ENCODE assay signal across 8 cellular contexts in the genomic region with DNA sequence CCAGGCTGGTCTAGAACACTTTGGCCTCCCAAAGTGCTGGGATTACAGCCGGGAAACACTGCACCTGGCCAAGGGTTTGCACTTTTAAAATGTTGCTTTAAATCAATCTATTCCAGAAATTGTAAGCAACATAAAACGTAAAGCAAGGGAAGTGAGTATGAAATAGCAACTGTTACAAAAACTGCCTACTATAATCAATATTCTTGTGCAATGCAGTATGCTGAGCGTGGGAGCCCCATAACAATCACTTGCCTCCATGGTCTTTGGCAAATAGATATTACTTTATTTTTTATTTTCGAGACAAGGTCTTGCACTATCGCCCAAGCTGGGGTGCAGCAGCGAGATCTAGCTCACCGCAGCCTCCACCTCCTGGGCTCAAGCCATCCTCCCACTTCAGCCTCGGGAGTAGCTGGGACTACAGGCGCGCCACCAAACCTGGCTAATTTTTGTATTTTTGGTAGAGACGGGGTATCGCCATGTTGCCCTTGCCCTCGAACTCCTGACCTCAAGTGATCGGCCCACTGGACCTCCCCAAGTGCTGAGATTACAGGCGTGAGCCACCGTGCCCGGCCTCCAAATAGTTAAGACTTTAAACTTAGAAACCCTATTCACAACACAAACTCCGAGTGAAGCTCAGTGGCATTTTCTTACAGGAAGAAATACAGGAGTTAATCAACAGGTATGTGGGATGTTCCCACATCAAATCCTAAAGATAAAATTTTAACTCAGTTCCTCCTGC. TPM values are rescaled to one million over a fixed set of nuclear protein-coding genes. Genes with fewer than 3 reads are reported as not detected.
A peak's percentile ranks its signal among the peaks of the same experiment; 100 is the strongest.
DNase-seq lines count a peak whose midpoint lies in the region; ATAC-seq and TF ChIP-seq lines count a peak whose summit lies in the region.

No MANE protein-coding gene starts in this region.

- H3K4me3 ChIP-seq in CD8-positive, alpha-beta memory T cell (ENCODE audit: low read length), result peak overlapping the region; percentile 81
- H3K4me3 ChIP-seq in LNCaP clone FGC (ENCODE audit: low read depth, low read length), result peak overlapping the region; percentile 96
- H3K4me3 ChIP-seq in iPS-18c (ENCODE audit: insufficient read depth, low read depth, low read length), result peak overlapping the region; percentile 72

- peak overlapping the region; percentile 91 to 100 (median 98) for H3K27ac Mint-ChIP-seq in CD8-positive, alpha-beta memory T cell
- peak overlapping the region; percentile 99 for H3K27ac Mint-ChIP-seq in activated naive CD8-positive, alpha-beta T cell

- peaks cover 4% of the 10 kb centered on the region for H3K36me3 ChIP-seq in CD8-positive, alpha-beta memory T cell (ENCODE audit: insufficient read depth, low read length)

- H3K36me3 Mint-ChIP-seq in CD8-positive, alpha-beta memory T cell, result peaks cover 0 to 25% (median 9%) of the 10 kb centered on the region in 3 donors
- H3K36me3 Mint-ChIP-seq in activated naive CD8-positive, alpha-beta T cell, result peaks cover 3% of the 10 kb centered on the region

- no peak for TF ChIP-seq CTCF in LNCaP clone FGC (IDR thresholded peaks at IDR 0.05; ENCODE audit: control insufficient read depth, extremely low read depth, insufficient read depth)

- H3K27me3 Mint-ChIP-seq in CD8-positive, alpha-beta memory T cell, result peaks cover 4 to 6% of the 10 kb centered on the region in 2 donors
- no peaks in the 10 kb centered on the region for H3K27me3 Mint-ChIP-seq in activated naive CD8-positive, alpha-beta T cell

- no peaks in the 10 kb centered on the region for H3K9me3 ChIP-seq in CD8-positive, alpha-beta memory T cell (ENCODE audit: low read length)
- no peaks in the 10 kb centered on the region for H3K9me3 ChIP-seq in iPS-18c (ENCODE audit: control insufficient read depth, insufficient read depth, low read length)

- DNase-seq in CD8-positive, alpha-beta memory T cell, result peak in 1 of 5 donors; percentile 2
- DNase-seq in LNCaP clone FGC (ENCODE audit: low read depth) (no peak), glomerular visceral epithelial cell (ENCODE audit: extremely low spot score) (no peak), NCI-H2081 treated with DMSO at 0.1 percent for 48 hours (lab: John Stamatoyannopoulos, UW) (no peak)
- peak; percentile 9 for DNase-seq in stimulated activated CD4-positive, alpha-beta T cell treated with anti-CD3 and anti-CD28 coated beads, Interleukin-1b, Interleukin-23, amount 100 ng/mL, for 48 hours

- H3K4me3 Mint-ChIP-seq in CD8-positive, alpha-beta memory T cell, result peak overlapping the region; percentile 89 to 99 (median 91)
- H3K4me3 Mint-ChIP-seq in activated naive CD8-positive, alpha-beta T cell, result peak overlapping the region; percentile 98

- peaks cover 0 to 5% (median 0%) of the 10 kb centered on the region in 5 donors for H3K9me3 Mint-ChIP-seq in CD8-positive, alpha-beta memory T cell
- H3K9me3 Mint-ChIP-seq in activated naive CD8-positive, alpha-beta T cell (ENCODE audit: low read depth), result no peaks in the 10 kb centered on the region

- H3K27ac ChIP-seq in CD8-positive, alpha-beta memory T cell (ENCODE audit: low read depth, low read length), result peak overlapping the region; percentile 89

- H3K27me3 ChIP-seq in CD8-positive, alpha-beta memory T cell (ENCODE audit: insufficient read depth, low read length, poor library complexity, severe bottlenecking), result no peaks in the 10 kb centered on the region

- peaks cover 40 to 53% (median 43%) of the 10 kb centered on the region in 3 donors for H3K4me1 Mint-ChIP-seq in CD8-positive, alpha-beta memory T cell
- H3K4me1 Mint-ChIP-seq in activated naive CD8-positive, alpha-beta T cell (ENCODE audit: low read depth), result peaks cover 33% of the 10 kb centered on the region

- CTCF ChIA-PET in CD8-positive, alpha-beta memory T cell (lab: Charles Lee), result interaction anchor here (0.8 to 0.9 kb wide), 2 partner anchors 247 to 614 kb away, joined by 3 read pairs; partner anchors contain the start of genes R3HDM1 and ZRANB3

- ATAC-seq in GM21367 (IDR thresholded peaks at IDR 0.05; ENCODE audit: unreplicated experiment), result no peak

- POLR2A ChIA-PET in CD8-positive, alpha-beta memory T cell (lab: Charles Lee), result interaction anchor here (0.6 to 2.4 kb wide), 3 partner anchors 614 to 825 kb away, joined by 5 to 15 read pairs (median 5); partner anchors contain the start of genes R3HDM1 and ZRANB3

- H3K4me1 ChIP-seq in CD8-positive, alpha-beta memory T cell (ENCODE audit: insufficient read depth, low read length), result peaks cover 39% of the 10 kb centered on the region

RNA-seq across cellular contexts. Expression of gene CCNT2, which starts 1.2 kb away (rescaled TPM):
- total RNA-seq in CD8-positive, alpha-beta memory T cell, result 10 to 100 TPM; 35.1 to 36.8 TPM
- polyA plus RNA-seq in CD8-positive, alpha-beta memory T cell, result 15.5 TPM
